Comparison of ENCODE assay signal across 16 cellular contexts in the genomic region with DNA sequence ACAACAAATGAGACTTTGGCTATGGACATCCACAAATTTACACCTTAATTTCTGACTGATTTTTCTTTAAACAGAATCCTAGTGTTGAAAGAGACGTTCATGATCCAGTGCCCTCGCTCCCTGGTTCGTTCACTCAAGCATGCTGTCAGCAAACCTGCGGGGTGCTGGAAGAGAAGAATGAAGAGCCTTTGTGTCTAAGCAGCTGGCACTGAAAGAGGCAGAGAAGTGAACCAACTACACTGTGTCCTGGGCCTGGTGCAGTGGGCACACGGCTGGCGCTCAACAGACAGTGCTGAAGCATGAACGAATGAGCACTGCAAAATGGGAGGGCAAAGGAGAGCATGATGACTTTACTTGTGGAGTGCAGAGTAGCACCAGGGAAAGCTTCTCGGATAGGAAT. TPM values are rescaled to one million over a fixed set of nuclear protein-coding genes. Genes with fewer than 3 reads are reported as not detected.
DNase-seq lines count a peak whose midpoint lies in the region; ATAC-seq and TF ChIP-seq lines count a peak whose summit lies in the region.
"Had no signal": no experiment of that assay in that cellular context is flagged by ENCODE, and none has a peak within 500 bp of the region (broad histone marks: within the 10 kb centered on the region; RNA-seq: fewer than 3 reads in every experiment).

No MANE protein-coding gene starts in this region.

- no peak overlapping the region for H3K4me2 ChIP-seq in GM23338

- DNase-seq in Ammon's horn (ENCODE audit: low spot score) (peak; percentile 72), GM23338 (ENCODE audit: low spot score) (no peak), cerebellum (ENCODE audit: low spot score) (peak; percentile 5), nephron progenitor cell (no peak), mucosa of descending colon (no peak), testis (no peak)
- DNase-seq in central memory CD4-positive, alpha-beta T cell: no peak
- DNase-seq: 8988T; AML-193; CD4-positive, alpha-beta memory T cell; DMS79; HCEC 1CT; HFFc6 had no signal

- H3K27me3 ChIP-seq in GM23338 (ENCODE audit: insufficient read depth) (no peaks in the 10 kb centered on the region), testis (no peaks in the 10 kb centered on the region)

- no peaks in the 10 kb centered on the region for H3K36me3 ChIP-seq in GM23338 (ENCODE audit: insufficient read depth)
- H3K36me3 ChIP-seq in mucosa of descending colon (ENCODE audit: low read depth): no peaks in the 10 kb centered on the region
- no peaks in the 10 kb centered on the region for H3K36me3 ChIP-seq in testis (ENCODE audit: low read depth, missing control alignments)

- H3K4me1 ChIP-seq in GM23338 (ENCODE audit: insufficient read depth): no peaks in the 10 kb centered on the region
- H3K4me1 ChIP-seq in mucosa of descending colon (ENCODE audit: low read depth): no peaks in the 10 kb centered on the region
- H3K4me1 ChIP-seq in testis: no peaks in the 10 kb centered on the region

- H4K20me1 ChIP-seq in GM23338 (replicated peaks; ENCODE audit: insufficient read depth): no peaks in the 10 kb centered on the region

- no peak overlapping the region for H3K4me3 Mint-ChIP-seq in GM23338
- H3K4me3 Mint-ChIP-seq in nephron progenitor cell: no peak overlapping the region
- H3K4me3 Mint-ChIP-seq: CD4-positive, alpha-beta memory T cell; HFFc6 had no signal

- H3K9me3 Mint-ChIP-seq in GM23338 (no peaks in the 10 kb centered on the region), nephron progenitor cell (no peaks in the 10 kb centered on the region)
- H3K9me3 Mint-ChIP-seq: CD4-positive, alpha-beta memory T cell; HFFc6 had no signal

- no peak overlapping the region for H2AFZ ChIP-seq in GM23338

- WGBS in testis, 2 donors: 88 to 96% methylated on average over 8 of the region's 8 CpGs

- TF ChIP-seq CTCF in GM23338 (conservative IDR thresholded peaks at IDR 0.05; ENCODE audit: low read depth in 2 of 2) (no peak), nephron progenitor cell (IDR thresholded peaks at IDR 0.05) (no peak), mucosa of descending colon (IDR thresholded peaks at IDR 0.05) (no peak), testis (IDR thresholded peaks at IDR 0.05) (no peak)

- no peaks in the 10 kb centered on the region for H3F3A ChIP-seq in GM23338 (replicated peaks; ENCODE audit: low read depth)

- H3K27me3 Mint-ChIP-seq in GM23338 (ENCODE audit: insufficient read depth, low read depth, poor library complexity) (no peaks in the 10 kb centered on the region), nephron progenitor cell (ENCODE audit: low read depth, poor library complexity) (no peaks in the 10 kb centered on the region)
- H3K27me3 Mint-ChIP-seq: CD4-positive, alpha-beta memory T cell had no signal

- H3K4me1 Mint-ChIP-seq in GM23338 (peaks cover 5% of the 10 kb centered on the region; the same call in 2 of the 3 replicates), nephron progenitor cell (peaks cover 30% of the 10 kb centered on the region)

- ATAC-seq in GM23338 (no peak), mucosa of descending colon (no peak), HG03460 (IDR thresholded peaks at IDR 0.05; ENCODE audit: unreplicated experiment) (no peak)

- H3K27ac Mint-ChIP-seq in GM23338 (peak overlapping the region; percentile 17; the same call in 1 of the 2 replicates), nephron progenitor cell (peak overlapping the region; percentile 17)
- H3K27ac Mint-ChIP-seq: HFFc6 had no signal

- H3K9me2 ChIP-seq in GM23338 (ENCODE audit: insufficient read depth): no peaks in the 10 kb centered on the region

- no peaks in the 10 kb centered on the region for H3K36me3 Mint-ChIP-seq in GM23338 (ENCODE audit: low read depth)
- H3K36me3 Mint-ChIP-seq in nephron progenitor cell (ENCODE audit: low read depth): peaks cover 11% of the 10 kb centered on the region

- TF ChIP-seq POLR2A in testis (IDR thresholded peaks at IDR 0.05): no peak

- intact Hi-C loops in mucosa of descending colon (cut with DNase I, micrococcal nuclease): no loop called here
- intact Hi-C loops in testis (cut with DNase I; ENCODE audit: low total_unique reads): no loop called here

- H3K4me3 ChIP-seq in GM23338 (no peak overlapping the region), mucosa of descending colon (no peak overlapping the region), testis (no peak overlapping the region)

- H3K27ac ChIP-seq in GM23338 (ENCODE audit: low read depth): no peak overlapping the region
- H3K27ac ChIP-seq in testis: no peak overlapping the region
- H3K27ac ChIP-seq: HL-60 had no signal

- no peaks in the 10 kb centered on the region for H3K79me2 ChIP-seq in GM23338 (replicated peaks; ENCODE audit: insufficient read depth)

- H3K9me3 ChIP-seq in mucosa of descending colon (no peaks in the 10 kb centered on the region), testis (no peaks in the 10 kb centered on the region)

TF ChIP-seq in GM23338, 12 proteins besides CTCF, POLR2A, EP300 and RAD21:
- TF ChIP-seq EZH2 (IDR thresholded peaks at IDR 0.05; ENCODE audit: low read depth, unreplicated experiment): no peak
- no peak for TF ChIP-seq JUNB (IDR thresholded peaks at IDR 0.05; ENCODE audit: unreplicated experiment)
- no peak for TF ChIP-seq POLR2AphosphoS5 (IDR thresholded peaks at IDR 0.05; ENCODE audit: low read depth)
- no peak for TF ChIP-seq ZNF114 (CRISPR knock-in tag; IDR thresholded peaks at IDR 0.05)

RNA-seq across cellular contexts. Expression of a gene that starts 46.8 kb away (rescaled TPM):
- 20.8 and 24.8 TPM in 2 replicates for total RNA-seq in GM23338 (2014; rRNA removed; shearing (Covaris generic))
- polyA plus RNA-seq in GM23338 (2016; fragmentation: Nextera tagmentation; extraction: Ambion mirVana) (16.8 and 22.5 TPM in 2 replicates), testis (ENCODE audit: insufficient read depth, low read depth, low replicate concordance) (29.4 TPM)
- total RNA-seq in cerebellum (12.1 TPM), mucosa of descending colon (10 to 100 TPM; 17.3 to 27.0 (median 24.6) TPM), testis (10 to 100 TPM; 25.7 to 27.6 TPM)

RNA-seq across cellular contexts. Expression of a gene that starts 54.9 kb away (rescaled TPM):
- 0.28 and 1.7 TPM in 2 replicates for total RNA-seq in GM23338 (2014; rRNA removed; shearing (Covaris generic))
- polyA plus RNA-seq in GM23338 (2016; fragmentation: Nextera tagmentation; extraction: Ambion mirVana) (0.19 and 0.27 TPM in 2 replicates), testis (ENCODE audit: insufficient read depth, low read depth, low replicate concordance) (2.2 TPM)
- total RNA-seq in cerebellum (not detected), mucosa of descending colon (under 1 TPM in 1 of 3 donors, not detected in 2; 0.32 TPM), testis (1 to 10 TPM; 2.3 to 4.2 TPM)
- total RNA-seq: CD4-positive, alpha-beta memory T cell; H4 had no signal

Comparison
In these comparisons a context has a peak if more than half of its experiments do, and no peak if none do; other contexts are left out.
1. DNase-seq: peak in Ammon's horn (single experiment) and cerebellum (single experiment); none in GM23338 (single experiment), nephron progenitor cell (single experiment), mucosa of descending colon (0 of 3), central memory CD4-positive, alpha-beta T cell (single experiment) and testis (single experiment).